Comparison of ENCODE assay signal across 19 cellular contexts in genomic region chr18:38421016-38421415, GRCh38.
"Had no signal": no experiment of that assay in that cellular context is flagged by ENCODE, and none has a peak within 500 bp of the region (broad histone marks: within the 10 kb centered on the region; RNA-seq: fewer than 3 reads in every experiment).

No MANE protein-coding gene starts in this region.

- H3K27me3 Mint-ChIP-seq: dendritic cell treated with granulocyte-macrophage colony-stimulating factor and Interleukin-4, amounts not matched to agents 40 ng/mL and 50 ng/mL, for 4 days; natural killer cell treated with Interleukin-12 subunit alpha and Interleukin-12 subunit beta and Interleukin-15 and Interleukin-18, amount 100 ng/mL, for 72 hours; type B pancreatic cell had no signal

- DNase-seq: foreskin melanocyte; head of caudate nucleus; kidney; left cardiac atrium; left ventricle myocardium superior; psoas muscle; retina; right lobe of liver; stimulated activated CD4-positive, alpha-beta T cell treated with anti-CD3 and anti-CD28 coated beads, Interleukin-4, amount 100 ng/mL, for 1 hour; stimulated activated CD8-positive, alpha-beta memory T cell treated with anti-CD3 and anti-CD28 coated beads, Interleukin-4, amount 100 ng/mL, for 48 hours; stimulated activated naive CD8-positive, alpha-beta T cell treated with anti-CD3 and anti-CD28 coated beads, Interleukin-15, Interleukin-2, amounts not matched to agents 100 U/mL and 50 U/mL, for 24 hours; thyroid gland had no signal

- H3K4me3 ChIP-seq: hepatocyte, psoas muscle, right lobe of liver, suprapubic skin, thyroid gland had no signal

- H3K4me3 Mint-ChIP-seq: dendritic cell treated with granulocyte-macrophage colony-stimulating factor and Interleukin-4, amounts not matched to agents 40 ng/mL and 50 ng/mL, for 4 days; natural killer cell treated with Interleukin-12 subunit alpha and Interleukin-12 subunit beta and Interleukin-15 and Interleukin-18, amount 100 ng/mL, for 72 hours; stimulated activated effector memory CD8-positive, alpha-beta T cell treated with anti-CD3 and anti-CD28 coated beads, Interleukin-12 subunit alpha, Interleukin-12 subunit beta, amount 100 ng/mL, for 72 hours; type B pancreatic cell had no signal

- H2AFZ ChIP-seq: hepatocyte had no signal

- H3K9me3 ChIP-seq: neutrophil, psoas muscle, right lobe of liver, suprapubic skin, thyroid gland had no signal

- H3K27me3 ChIP-seq: hepatocyte, neutrophil, right lobe of liver, suprapubic skin, thyroid gland had no signal

- H3K4me2 ChIP-seq: hepatocyte had no signal

- H3K9me3 Mint-ChIP-seq: dendritic cell treated with granulocyte-macrophage colony-stimulating factor and Interleukin-4, amounts not matched to agents 40 ng/mL and 50 ng/mL, for 4 days; type B pancreatic cell had no signal

- H3K4me1 ChIP-seq: psoas muscle, right lobe of liver, suprapubic skin, thyroid gland had no signal

- ATAC-seq: left cardiac atrium; left ventricle myocardium superior; natural killer cell treated with Interleukin-12 subunit alpha and Interleukin-12 subunit beta and Interleukin-15 and Interleukin-18, amount 100 ng/mL, for 72 hours; psoas muscle; right lobe of liver; stimulated activated effector memory CD8-positive, alpha-beta T cell treated with anti-CD3 and anti-CD28 coated beads, Interleukin-12 subunit alpha, Interleukin-12 subunit beta, amount 100 ng/mL, for 72 hours; stimulated activated naive CD8-positive, alpha-beta T cell treated with anti-CD3 and anti-CD28 coated beads, Interleukin-15, Interleukin-2, amounts not matched to agents 100 U/mL and 50 U/mL, for 24 hours had no signal

- H3K27ac ChIP-seq: hepatocyte, neutrophil, psoas muscle, right lobe of liver, suprapubic skin, thyroid gland had no signal

- H3K36me3 Mint-ChIP-seq: stimulated activated effector memory CD8-positive, alpha-beta T cell treated with anti-CD3 and anti-CD28 coated beads, Interleukin-12 subunit alpha, Interleukin-12 subunit beta, amount 100 ng/mL, for 72 hours; type B pancreatic cell had no signal

- H3K4me1 Mint-ChIP-seq: stimulated activated effector memory CD8-positive, alpha-beta T cell treated with anti-CD3 and anti-CD28 coated beads, Interleukin-12 subunit alpha, Interleukin-12 subunit beta, amount 100 ng/mL, for 72 hours had no signal

- H3K27ac Mint-ChIP-seq: dendritic cell treated with granulocyte-macrophage colony-stimulating factor and Interleukin-4, amounts not matched to agents 40 ng/mL and 50 ng/mL, for 4 days; natural killer cell treated with Interleukin-12 subunit alpha and Interleukin-12 subunit beta and Interleukin-15 and Interleukin-18, amount 100 ng/mL, for 72 hours; stimulated activated effector memory CD8-positive, alpha-beta T cell treated with anti-CD3 and anti-CD28 coated beads, Interleukin-12 subunit alpha, Interleukin-12 subunit beta, amount 100 ng/mL, for 72 hours; type B pancreatic cell had no signal

- H3K36me3 ChIP-seq: neutrophil, right lobe of liver, suprapubic skin, thyroid gland had no signal
